1 cellular context compared by ENCODE assay signal in the genomic region with DNA sequence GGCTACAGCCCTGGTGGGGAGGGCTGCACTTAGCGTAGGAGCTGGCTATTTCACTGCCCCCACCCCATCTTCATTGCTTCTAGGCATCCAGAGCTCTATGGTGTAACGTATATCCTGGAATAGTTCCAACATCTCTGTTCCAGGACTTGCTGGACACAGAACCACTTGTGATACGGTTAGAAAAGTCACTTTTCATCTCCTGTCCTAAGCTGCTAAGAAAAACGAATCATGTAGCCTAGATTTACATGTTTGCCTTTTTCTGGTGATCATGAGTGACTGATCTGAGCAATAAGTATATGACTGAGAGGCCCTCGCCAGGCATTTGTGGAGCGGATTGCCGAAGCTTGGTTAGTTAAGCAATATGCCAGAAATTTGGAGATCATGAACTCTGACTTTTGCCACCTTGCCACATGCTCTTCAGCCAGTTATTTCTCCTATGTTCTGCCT.
TF ChIP-seq lines count a peak whose summit lies in the region.

No MANE protein-coding gene starts in this region.

TF ChIP-seq in HEK293, 187 proteins besides CTCF, POLR2A, EP300 and RAD21 (continued from another document):
- TF ChIP-seq, protein P1, sequence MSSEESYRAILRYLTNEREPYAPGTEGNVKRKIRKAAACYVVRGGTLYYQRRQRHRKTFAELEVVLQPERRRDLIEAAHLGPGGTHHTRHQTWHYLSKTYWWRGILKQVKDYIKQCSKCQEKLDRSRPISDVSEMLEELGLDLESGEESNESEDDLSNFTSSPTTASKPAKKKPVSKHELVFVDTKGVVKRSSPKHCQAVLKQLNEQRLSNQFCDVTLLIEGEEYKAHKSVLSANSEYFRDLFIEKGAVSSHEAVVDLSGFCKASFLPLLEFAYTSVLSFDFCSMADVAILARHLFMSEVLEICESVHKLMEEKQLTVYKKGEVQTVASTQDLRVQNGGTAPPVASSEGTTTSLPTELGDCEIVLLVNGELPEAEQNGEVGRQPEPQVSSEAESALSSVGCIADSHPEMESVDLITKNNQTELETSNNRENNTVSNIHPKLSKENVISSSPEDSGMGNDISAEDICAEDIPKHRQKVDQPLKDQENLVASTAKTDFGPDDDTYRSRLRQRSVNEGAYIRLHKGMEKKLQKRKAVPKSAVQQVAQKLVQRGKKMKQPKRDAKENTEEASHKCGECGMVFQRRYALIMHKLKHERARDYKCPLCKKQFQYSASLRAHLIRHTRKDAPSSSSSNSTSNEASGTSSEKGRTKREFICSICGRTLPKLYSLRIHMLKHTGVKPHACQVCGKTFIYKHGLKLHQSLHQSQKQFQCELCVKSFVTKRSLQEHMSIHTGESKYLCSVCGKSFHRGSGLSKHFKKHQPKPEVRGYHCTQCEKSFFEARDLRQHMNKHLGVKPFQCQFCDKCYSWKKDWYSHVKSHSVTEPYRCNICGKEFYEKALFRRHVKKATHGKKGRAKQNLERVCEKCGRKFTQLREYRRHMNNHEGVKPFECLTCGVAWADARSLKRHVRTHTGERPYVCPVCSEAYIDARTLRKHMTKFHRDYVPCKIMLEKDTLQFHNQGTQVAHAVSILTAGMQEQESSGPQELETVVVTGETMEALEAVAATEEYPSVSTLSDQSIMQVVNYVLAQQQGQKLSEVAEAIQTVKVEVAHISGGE (tag by site-specific recombination; conservative IDR thresholded peaks at IDR 0.05; ENCODE audit: low read depth), result no peak
- TF ChIP-seq ZNF335 (tag by site-specific recombination; conservative IDR thresholded peaks at IDR 0.05) (peak; percentile 23; the same call in 1 of the 2 replicates), ZNF274 (IDR thresholded peaks at IDR 0.05; ENCODE audit: low read length) (no peak), ZNF274 (tag by site-specific recombination; IDR thresholded peaks at IDR 0.05; ENCODE audit: borderline replicate concordance) (no peak), KLF8 (tag by site-specific recombination; IDR thresholded peaks at IDR 0.05) (no peak), ZNF600 (tag by site-specific recombination; IDR thresholded peaks at IDR 0.05) (peak; percentile 82), ZBTB17 (tag by site-specific recombination; IDR thresholded peaks at IDR 0.05) (peak; percentile 76), ZNF175 (tag by site-specific recombination; IDR thresholded peaks at IDR 0.05) (no peak)
- TF ChIP-seq, protein P2, sequence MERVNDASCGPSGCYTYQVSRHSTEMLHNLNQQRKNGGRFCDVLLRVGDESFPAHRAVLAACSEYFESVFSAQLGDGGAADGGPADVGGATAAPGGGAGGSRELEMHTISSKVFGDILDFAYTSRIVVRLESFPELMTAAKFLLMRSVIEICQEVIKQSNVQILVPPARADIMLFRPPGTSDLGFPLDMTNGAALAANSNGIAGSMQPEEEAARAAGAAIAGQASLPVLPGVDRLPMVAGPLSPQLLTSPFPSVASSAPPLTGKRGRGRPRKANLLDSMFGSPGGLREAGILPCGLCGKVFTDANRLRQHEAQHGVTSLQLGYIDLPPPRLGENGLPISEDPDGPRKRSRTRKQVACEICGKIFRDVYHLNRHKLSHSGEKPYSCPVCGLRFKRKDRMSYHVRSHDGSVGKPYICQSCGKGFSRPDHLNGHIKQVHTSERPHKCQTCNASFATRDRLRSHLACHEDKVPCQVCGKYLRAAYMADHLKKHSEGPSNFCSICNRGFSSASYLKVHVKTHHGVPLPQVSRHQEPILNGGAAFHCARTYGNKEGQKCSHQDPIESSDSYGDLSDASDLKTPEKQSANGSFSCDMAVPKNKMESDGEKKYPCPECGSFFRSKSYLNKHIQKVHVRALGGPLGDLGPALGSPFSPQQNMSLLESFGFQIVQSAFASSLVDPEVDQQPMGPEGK (tag by site-specific recombination; IDR thresholded peaks at IDR 0.05), result peak; percentile 38; the same call in 1 of the 2 replicates
- TF ChIP-seq, protein P3, sequence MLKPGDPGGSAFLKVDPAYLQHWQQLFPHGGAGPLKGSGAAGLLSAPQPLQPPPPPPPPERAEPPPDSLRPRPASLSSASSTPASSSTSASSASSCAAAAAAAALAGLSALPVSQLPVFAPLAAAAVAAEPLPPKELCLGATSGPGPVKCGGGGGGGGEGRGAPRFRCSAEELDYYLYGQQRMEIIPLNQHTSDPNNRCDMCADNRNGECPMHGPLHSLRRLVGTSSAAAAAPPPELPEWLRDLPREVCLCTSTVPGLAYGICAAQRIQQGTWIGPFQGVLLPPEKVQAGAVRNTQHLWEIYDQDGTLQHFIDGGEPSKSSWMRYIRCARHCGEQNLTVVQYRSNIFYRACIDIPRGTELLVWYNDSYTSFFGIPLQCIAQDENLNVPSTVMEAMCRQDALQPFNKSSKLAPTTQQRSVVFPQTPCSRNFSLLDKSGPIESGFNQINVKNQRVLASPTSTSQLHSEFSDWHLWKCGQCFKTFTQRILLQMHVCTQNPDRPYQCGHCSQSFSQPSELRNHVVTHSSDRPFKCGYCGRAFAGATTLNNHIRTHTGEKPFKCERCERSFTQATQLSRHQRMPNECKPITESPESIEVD (tag by site-specific recombination; IDR thresholded peaks at IDR 0.05), result 0 out of 2 replicates have a peak, but pooled peaks have one; percentile 28
